14 cellular contexts compared by ENCODE assay signal in genomic region chr11:46413755-46414465, GRCh38. TPM values are rescaled to one million over a fixed set of nuclear protein-coding genes. Genes with fewer than 3 reads are reported as not detected.
DNase-seq lines count a peak whose midpoint lies in the region; ATAC-seq lines count a peak whose summit lies in the region.
"Had no signal": no experiment of that assay in that cellular context is flagged by ENCODE, and none has a peak within 500 bp of the region (broad histone marks: within the 10 kb centered on the region; RNA-seq: fewer than 3 reads in every experiment).

No MANE protein-coding gene starts in this region.

- H3K4me1 ChIP-seq in thymus (ENCODE audit: control insufficient read depth, insufficient read depth, low read length): peaks cover 34% of the 10 kb centered on the region
- H3K4me1 ChIP-seq: right atrium auricular region had no signal

- ATAC-seq in activated naive CD8-positive, alpha-beta T cell treated with anti-CD3 and anti-CD28 coated beads, Interleukin-2, amount 50 U/mL, for 24 hours: peak; percentile 20
- ATAC-seq: stimulated activated memory B cell treated with anti-CD40 and anti-IgM and Interleukin-4, amounts not matched to agents 10 μg/mL and 1 μg/mL and 100 μg/mL, for 72 hours had no signal

- WGBS in thymus: 21% methylated on average over 9 of the region's 9 CpGs

- DNase-seq in activated naive CD8-positive, alpha-beta T cell treated with anti-CD3 and anti-CD28 coated beads for 36 hours: no peak
- DNase-seq in NCI-H2107 (lab: John Stamatoyannopoulos, UW) (peak; percentile 72), SW 1271 (lab: John Stamatoyannopoulos, UW) (no peak), NCI-H510A treated with DMSO at 0.1 percent for 48 hours (lab: John Stamatoyannopoulos, UW) (no peak), islet precursor cell (no peak)
- no peak for DNase-seq in activated naive CD8-positive, alpha-beta T cell treated with anti-CD3 and anti-CD28 coated beads, Interleukin-2, amount 50 U/mL, for 24 hours
- DNase-seq: activated CD4-positive, alpha-beta T cell treated with anti-CD3 and anti-CD28 coated beads, Interleukin-2, amount 10 ng/mL, durations not matched to agents 24 days and 14 days; glutamatergic neuron; naive B cell; stimulated activated CD4-positive, alpha-beta T cell treated with anti-CD3 and anti-CD28 coated beads, Interleukin-4, amount 100 ng/mL, for 1 hour had no signal

- H3K27ac Mint-ChIP-seq in activated naive CD8-positive, alpha-beta T cell: no peak overlapping the region
- H3K27ac Mint-ChIP-seq in activated naive CD8-positive, alpha-beta T cell treated with anti-CD3 and anti-CD28 coated beads for 36 hours: no peak overlapping the region
- H3K27ac Mint-ChIP-seq in activated naive CD8-positive, alpha-beta T cell treated with anti-CD3 and anti-CD28 coated beads, Interleukin-2, amount 50 U/mL, for 24 hours: no peak overlapping the region
- H3K27ac Mint-ChIP-seq: activated CD4-positive, alpha-beta T cell treated with anti-CD3 and anti-CD28 coated beads, Interleukin-2, amount 10 ng/mL, durations not matched to agents 24 days and 14 days; stimulated activated memory B cell treated with anti-CD40 and anti-IgM and Interleukin-4, amounts not matched to agents 10 μg/mL and 1 μg/mL and 100 μg/mL, for 72 hours had no signal

- H3K4me1 Mint-ChIP-seq in activated naive CD8-positive, alpha-beta T cell (ENCODE audit: low read depth): peaks cover 24% of the 10 kb centered on the region
- peaks cover 28% of the 10 kb centered on the region for H3K4me1 Mint-ChIP-seq in activated naive CD8-positive, alpha-beta T cell treated with anti-CD3 and anti-CD28 coated beads for 36 hours
- H3K4me1 Mint-ChIP-seq in activated naive CD8-positive, alpha-beta T cell treated with anti-CD3 and anti-CD28 coated beads, Interleukin-2, amount 50 U/mL, for 24 hours: peaks cover 22% of the 10 kb centered on the region
- H3K4me1 Mint-ChIP-seq: naive B cell; stimulated activated memory B cell treated with anti-CD40 and anti-IgM and Interleukin-4, amounts not matched to agents 10 μg/mL and 1 μg/mL and 100 μg/mL, for 72 hours had no signal

- H3K4me3 Mint-ChIP-seq in activated naive CD8-positive, alpha-beta T cell: peak overlapping the region; percentile 12
- H3K4me3 Mint-ChIP-seq in activated naive CD8-positive, alpha-beta T cell treated with anti-CD3 and anti-CD28 coated beads for 36 hours: no peak overlapping the region
- H3K4me3 Mint-ChIP-seq in activated naive CD8-positive, alpha-beta T cell treated with anti-CD3 and anti-CD28 coated beads, Interleukin-2, amount 50 U/mL, for 24 hours: no peak overlapping the region
- H3K4me3 Mint-ChIP-seq: activated CD4-positive, alpha-beta T cell treated with anti-CD3 and anti-CD28 coated beads, Interleukin-2, amount 10 ng/mL, durations not matched to agents 24 days and 14 days; naive B cell; stimulated activated memory B cell treated with anti-CD40 and anti-IgM and Interleukin-4, amounts not matched to agents 10 μg/mL and 1 μg/mL and 100 μg/mL, for 72 hours had no signal

- no peaks in the 10 kb centered on the region for H3K27me3 ChIP-seq in thymus (ENCODE audit: control insufficient read depth, insufficient read depth)
- H3K27me3 ChIP-seq: right atrium auricular region had no signal

- H3K27me3 Mint-ChIP-seq in activated naive CD8-positive, alpha-beta T cell: no peaks in the 10 kb centered on the region
- H3K27me3 Mint-ChIP-seq in activated naive CD8-positive, alpha-beta T cell treated with anti-CD3 and anti-CD28 coated beads for 36 hours: no peaks in the 10 kb centered on the region
- no peaks in the 10 kb centered on the region for H3K27me3 Mint-ChIP-seq in activated naive CD8-positive, alpha-beta T cell treated with anti-CD3 and anti-CD28 coated beads, Interleukin-2, amount 50 U/mL, for 24 hours
- H3K27me3 Mint-ChIP-seq: activated CD4-positive, alpha-beta T cell treated with anti-CD3 and anti-CD28 coated beads, Interleukin-2, amount 10 ng/mL, durations not matched to agents 24 days and 14 days; naive B cell; stimulated activated memory B cell treated with anti-CD40 and anti-IgM and Interleukin-4, amounts not matched to agents 10 μg/mL and 1 μg/mL and 100 μg/mL, for 72 hours had no signal

- H3K4me3 ChIP-seq in thymus (ENCODE audit: low read length): no peak overlapping the region
- H3K4me3 ChIP-seq: right atrium auricular region had no signal

- H3K9me3 Mint-ChIP-seq in activated naive CD8-positive, alpha-beta T cell (ENCODE audit: low read depth): no peaks in the 10 kb centered on the region
- H3K9me3 Mint-ChIP-seq in activated naive CD8-positive, alpha-beta T cell treated with anti-CD3 and anti-CD28 coated beads for 36 hours: no peaks in the 10 kb centered on the region
- no peaks in the 10 kb centered on the region for H3K9me3 Mint-ChIP-seq in activated naive CD8-positive, alpha-beta T cell treated with anti-CD3 and anti-CD28 coated beads, Interleukin-2, amount 50 U/mL, for 24 hours
- H3K9me3 Mint-ChIP-seq: activated CD4-positive, alpha-beta T cell treated with anti-CD3 and anti-CD28 coated beads, Interleukin-2, amount 10 ng/mL, durations not matched to agents 24 days and 14 days; naive B cell; stimulated activated memory B cell treated with anti-CD40 and anti-IgM and Interleukin-4, amounts not matched to agents 10 μg/mL and 1 μg/mL and 100 μg/mL, for 72 hours had no signal

- H3K27ac ChIP-seq in thymus (ENCODE audit: low read depth): peak overlapping the region; percentile 47
- H3K27ac ChIP-seq: right atrium auricular region had no signal

- H3K36me3 ChIP-seq in thymus (ENCODE audit: control insufficient read depth, insufficient read depth): peaks cover 10% of the 10 kb centered on the region

- H3K36me3 Mint-ChIP-seq in activated naive CD8-positive, alpha-beta T cell: peaks cover 12% of the 10 kb centered on the region
- peaks cover 26% of the 10 kb centered on the region for H3K36me3 Mint-ChIP-seq in activated naive CD8-positive, alpha-beta T cell treated with anti-CD3 and anti-CD28 coated beads for 36 hours
- H3K36me3 Mint-ChIP-seq in activated naive CD8-positive, alpha-beta T cell treated with anti-CD3 and anti-CD28 coated beads, Interleukin-2, amount 50 U/mL, for 24 hours (ENCODE audit: low read depth): peaks cover 18% of the 10 kb centered on the region

- no peaks in the 10 kb centered on the region for H3K9me3 ChIP-seq in thymus (ENCODE audit: control insufficient read depth)
- H3K9me3 ChIP-seq: right atrium auricular region had no signal

RNA-seq across cellular contexts. Expression of gene CHRM4, which starts 22.3 kb away (rescaled TPM):
- under 1 TPM in 1 of 2 experiments, not detected in 1; 0.14 TPM for total RNA-seq in activated naive CD8-positive, alpha-beta T cell treated with anti-CD3 and anti-CD28 coated beads for 36 hours
- polyA plus RNA-seq in thymus: 0.23 TPM

RNA-seq across cellular contexts. Expression of gene MDK, which starts 32.4 kb away (rescaled TPM):
- 1 to 10 TPM; 3.4 to 3.6 TPM for total RNA-seq in activated naive CD8-positive, alpha-beta T cell treated with anti-CD3 and anti-CD28 coated beads for 36 hours
- polyA plus RNA-seq in thymus: 150 TPM
